In genomic region chr10:103439776-103440175, GRCh38 we compare ENCODE assay signal across 2 cellular contexts.
A peak's percentile ranks its signal among the peaks of the same experiment; 100 is the strongest.
TF ChIP-seq lines count a peak whose summit lies in the region.

No MANE protein-coding gene starts in this region.

TF ChIP-seq in HepG2, 621 proteins besides CTCF, POLR2A, EP300 and RAD21:
- TF ChIP-seq KDM2A (CRISPR knock-in tag; IDR thresholded peaks at IDR 0.05; ENCODE audit: borderline replicate concordance, low read depth) (no peak), XRCC5 (optimal IDR thresholded peaks at IDR 0.05; ENCODE audit: low read length) (peak; percentile 14), SOX13 (IDR thresholded peaks at IDR 0.05) (no peak), SOX13 (CRISPR knock-in tag; conservative IDR thresholded peaks at IDR 0.05 in 1 of 2, IDR thresholded peaks at IDR 0.05 in 1 of 2) (peak in 1 of 2 experiments; percentile 47; a peak in 1 of 4 replicates)

TF ChIP-seq in WTC11, 78 proteins besides CTCF, POLR2A, EP300 and RAD21:
- TF ChIP-seq FOXJ3 (CRISPR knock-in tag; IDR thresholded peaks at IDR 0.05; ENCODE audit: borderline replicate concordance), result no peak
- no peak for TF ChIP-seq HMGXB4 (CRISPR knock-in tag; IDR thresholded peaks at IDR 0.05)
- TF ChIP-seq ZMAT4 (CRISPR knock-in tag; IDR thresholded peaks at IDR 0.05), result no peak
- no peak for TF ChIP-seq ZNF416 (CRISPR knock-in tag; IDR thresholded peaks at IDR 0.05)
- no peak for TF ChIP-seq E2F4 (CRISPR knock-in tag; IDR thresholded peaks at IDR 0.05; ENCODE audit: borderline replicate concordance, low read depth)
- TF ChIP-seq HMGA2 (CRISPR knock-in tag; IDR thresholded peaks at IDR 0.05), result no peak
- TF ChIP-seq SP1 (CRISPR knock-in tag; conservative IDR thresholded peaks at IDR 0.05), result no peak
- TF ChIP-seq OVOL2 (CRISPR knock-in tag; IDR thresholded peaks at IDR 0.05; ENCODE audit: borderline replicate concordance), result no peak
- TF ChIP-seq CREM (CRISPR knock-in tag; IDR thresholded peaks at IDR 0.05), result no peak
- no peak for TF ChIP-seq IRF2 (CRISPR knock-in tag; IDR thresholded peaks at IDR 0.05; ENCODE audit: borderline replicate concordance, low read depth)
- no peak for TF ChIP-seq TEAD4 (CRISPR knock-in tag; IDR thresholded peaks at IDR 0.05)
- no peak for TF ChIP-seq ZNF232 (CRISPR knock-in tag; IDR thresholded peaks at IDR 0.05)
- TF ChIP-seq NFATC4 (CRISPR knock-in tag; IDR thresholded peaks at IDR 0.05), result no peak
- no peak for TF ChIP-seq ZNF423 (CRISPR knock-in tag; IDR thresholded peaks at IDR 0.05)
- no peak for TF ChIP-seq FOXP1 (CRISPR knock-in tag; IDR thresholded peaks at IDR 0.05; ENCODE audit: borderline replicate concordance)
- no peak for TF ChIP-seq SMAD4 (CRISPR knock-in tag; IDR thresholded peaks at IDR 0.05)
- TF ChIP-seq MYBL2 (CRISPR knock-in tag; IDR thresholded peaks at IDR 0.05), result no peak
- no peak for TF ChIP-seq PRRX2 (CRISPR knock-in tag; IDR thresholded peaks at IDR 0.05)
- no peak for TF ChIP-seq ZNF425 (CRISPR knock-in tag; conservative IDR thresholded peaks at IDR 0.05)
TF ChIP-seq in WTC11: peak in this region for 0.
